Comparison of ENCODE assay signal across 21 cellular contexts in genomic region chr14:102759416-102759815, GRCh38. TPM values are rescaled to one million over a fixed set of nuclear protein-coding genes. Genes with fewer than 3 reads are reported as not detected.
DNase-seq lines count a peak whose midpoint lies in the region; ATAC-seq, FAIRE-seq and TF ChIP-seq lines count a peak whose summit lies in the region.
"Had no signal": no experiment of that assay in that cellular context is flagged by ENCODE, and none has a peak within 500 bp of the region (broad histone marks: within the 10 kb centered on the region; RNA-seq: fewer than 3 reads in every experiment).

No MANE protein-coding gene starts in this region.

- peak in 1 of 2 donors; percentile 5 for TF ChIP-seq CTCF in endothelial cell of umbilical vein (IDR thresholded peaks at IDR 0.05; ENCODE audit: extremely low read depth in 1 of 2, insufficient read depth in 1 of 2, low read depth in 1 of 2, low read length in 2 of 2)
- TF ChIP-seq CTCF in MM.1S (IDR thresholded peaks at IDR 0.05; ENCODE audit: low read length): no peak

- H2AFZ ChIP-seq in endothelial cell of umbilical vein (ENCODE audit: low read depth, low read length) (no peak overlapping the region), MM.1S (ENCODE audit: low read length) (no peak overlapping the region)
- H2AFZ ChIP-seq: PC-9 had no signal

- no peak for ATAC-seq in HG02759 (IDR thresholded peaks at IDR 0.05; ENCODE audit: unreplicated experiment)
- ATAC-seq in HG03469 (IDR thresholded peaks at IDR 0.05; ENCODE audit: unreplicated experiment): no peak
- ATAC-seq: activated CD8-positive, alpha-beta memory T cell treated with anti-CD3 and anti-CD28 coated beads, Interleukin-2, amount 10 ng/mL, durations not matched to agents 7 days and 5 days; CD8-positive, alpha-beta T cell; upper lobe of right lung had no signal

- no peaks in the 10 kb centered on the region for H3F3A ChIP-seq in MM.1S (ENCODE audit: insufficient read depth, low read length)

- BruUV-seq in endothelial cell of umbilical vein (replicated peaks; lab: Mats Ljungman, UMichigan): no TSS peak

- no peaks in the 10 kb centered on the region for H3K9me1 ChIP-seq in endothelial cell of umbilical vein (replicated peaks; ENCODE audit: control insufficient read depth, extremely low read depth, insufficient read depth, low read length)

- FAIRE-seq in GM18507 (lab: Jason Lieb, UNC) (peak; percentile 53), endothelial cell of umbilical vein (lab: Jason Lieb, UNC) (peak; percentile 8)
- FAIRE-seq: frontal cortex, GM19239 had no signal

- H3K36me3 ChIP-seq in endothelial cell of umbilical vein (ENCODE audit: control insufficient read depth in 2 of 2, extremely low read depth in 1 of 2, insufficient read depth in 2 of 2, low read length in 2 of 2) (no peaks in the 10 kb centered on the region), MM.1S (replicated peaks; ENCODE audit: insufficient read depth, low read length) (no peaks in the 10 kb centered on the region)
- H3K36me3 ChIP-seq: upper lobe of right lung had no signal

- POLR2A ChIA-PET in endothelial cell of umbilical vein (lab: Charles Lee): no interaction called here

- dilution Hi-C loops in endothelial cell of umbilical vein (cut with MboI; ENCODE audit: extremely low pct_ligation_motif_present, low sequenced_read_pairs): no loop called here

- peaks cover 11 to 15% of the 10 kb centered on the region in 2 experiments for H3K27me3 ChIP-seq in endothelial cell of umbilical vein (ENCODE audit: control insufficient read depth in 2 of 2, insufficient read depth in 2 of 2, low read length in 2 of 2)
- H3K27me3 ChIP-seq in MM.1S (replicated peaks; ENCODE audit: insufficient read depth, low read length): no peaks in the 10 kb centered on the region

- no peak overlapping the region for H3K27ac ChIP-seq in endothelial cell of umbilical vein (ENCODE audit: insufficient read depth, low read depth, low read length)
- H3K27ac ChIP-seq in MM.1S (ENCODE audit: low read length): no peak overlapping the region
- H3K27ac ChIP-seq: PC-9, upper lobe of right lung had no signal

- H3K9ac ChIP-seq in endothelial cell of umbilical vein (replicated peaks; ENCODE audit: extremely low read depth, insufficient read depth, low read length) (no peak overlapping the region), MM.1S (ENCODE audit: low read length) (no peak overlapping the region)

- H4K20me1 ChIP-seq in endothelial cell of umbilical vein (replicated peaks; ENCODE audit: control insufficient read depth, extremely low read depth, insufficient read depth, low read length): no peaks in the 10 kb centered on the region
- H4K20me1 ChIP-seq in MM.1S (ENCODE audit: insufficient read depth, low read length): no peaks in the 10 kb centered on the region

- H3K9me2 ChIP-seq in MM.1S (replicated peaks; ENCODE audit: insufficient read depth, low read length): no peaks in the 10 kb centered on the region

- H3K4me3 ChIP-seq in endothelial cell of umbilical vein (replicated peaks in 1 of 3; ENCODE audit: insufficient read depth in 1 of 3, low read depth in 1 of 3, low read length in 3 of 3): no peak overlapping the region
- no peak overlapping the region for H3K4me3 ChIP-seq in MM.1S (ENCODE audit: low read length)
- H3K4me3 ChIP-seq: PC-9, smooth muscle cell, upper lobe of right lung had no signal

- CTCF ChIA-PET in endothelial cell of umbilical vein (lab: Charles Lee): interaction anchor here (0.8 to 2.2 kb wide), 5 partner anchors 14 to 65 kb away, joined by 3 to 15 read pairs (median 4); no protein-coding TSS in a partner anchor

- no peak for TF ChIP-seq POLR2A in endothelial cell of umbilical vein (IDR thresholded peaks at IDR 0.05; ENCODE audit: low read depth, low read length)

- intact Hi-C loops in endothelial cell of umbilical vein (cut with micrococcal nuclease): no loop called here

- H3K4me1 ChIP-seq in endothelial cell of umbilical vein (ENCODE audit: control insufficient read depth, extremely low read depth, insufficient read depth, low read length): no peaks in the 10 kb centered on the region
- no peaks in the 10 kb centered on the region for H3K4me1 ChIP-seq in MM.1S (ENCODE audit: low read length)
- H3K4me1 ChIP-seq: upper lobe of right lung had no signal

- no peaks in the 10 kb centered on the region for H3K9me3 ChIP-seq in endothelial cell of umbilical vein (replicated peaks; ENCODE audit: control insufficient read depth, insufficient read depth, low read length)
- H3K9me3 ChIP-seq in MM.1S (replicated peaks; ENCODE audit: insufficient read depth, low read length): no peaks in the 10 kb centered on the region
- H3K9me3 ChIP-seq: upper lobe of right lung had no signal

- DNase-seq in NCI-H1436 (lab: John Stamatoyannopoulos, UW) (peak; percentile 25), NCI-H1436 treated with DMSO at 0.1 percent for 48 hours (lab: John Stamatoyannopoulos, UW) (no peak), GM18507 (ENCODE audit: extremely low spot score, insufficient read length, low read depth) (no peak), OCI-M1 (lab: John Stamatoyannopoulos, UW) (peak; percentile 1), endothelial cell of umbilical vein (ENCODE audit: low read depth, low spot score) (peak; percentile 41), MM.1S (no peak)
- DNase-seq: activated CD4-positive, CD25-positive, alpha-beta regulatory T cell; activated CD8-positive, alpha-beta memory T cell treated with anti-CD3 and anti-CD28 coated beads, Interleukin-2, amount 10 ng/mL, durations not matched to agents 7 days and 5 days; activated effector memory CD4-positive, alpha-beta T cell treated with anti-CD3 and anti-CD28 coated beads, Interleukin-2, amount 50 U/mL, for 16 hours; amygdala; CD8-positive, alpha-beta T cell; NCI-H2081 treated with DMSO at 0.1 percent for 48 hours; PC-9; posterior cingulate gyrus; stimulated activated naive CD4-positive, alpha-beta T cell; upper lobe of right lung had no signal

- H3K4me2 ChIP-seq in endothelial cell of umbilical vein (ENCODE audit: insufficient read depth, low read length) (no peak overlapping the region), MM.1S (ENCODE audit: low read depth, low read length) (no peak overlapping the region)
- H3K4me2 ChIP-seq: PC-9, smooth muscle cell had no signal

- H3K79me2 ChIP-seq in endothelial cell of umbilical vein (ENCODE audit: control insufficient read depth, insufficient read depth, low read length) (no peaks in the 10 kb centered on the region), MM.1S (ENCODE audit: low read length) (no peaks in the 10 kb centered on the region)

TF ChIP-seq in endothelial cell of umbilical vein, 7 proteins besides CTCF, POLR2A, EP300 and RAD21:
- TF ChIP-seq EZH2 (IDR thresholded peaks at IDR 0.05; ENCODE audit: borderline replicate concordance, low read depth, low read length, severe bottlenecking) (no peak), POLR2AphosphoS5 (IDR thresholded peaks at IDR 0.05; ENCODE audit: insufficient read depth, low read depth, low read length) (no peak), FOS (IDR thresholded peaks at IDR 0.05; ENCODE audit: borderline replicate concordance, insufficient read depth, low read length) (no peak), MAX (IDR thresholded peaks at IDR 0.05; ENCODE audit: insufficient read depth, insufficient read length) (no peak), MYC (IDR thresholded peaks at IDR 0.05; ENCODE audit: low read depth, low read length) (no peak), JUN (IDR thresholded peaks at IDR 0.05; ENCODE audit: borderline replicate concordance, insufficient read depth, insufficient read length, low read depth) (no peak), GATA2 (IDR thresholded peaks at IDR 0.05; ENCODE audit: insufficient read depth, insufficient read length, low read depth, low read length) (no peak)

RNA-seq across cellular contexts. Expression of gene TRAF3, which starts 17.8 kb away (rescaled TPM):
- 25.6 and 27.6 TPM in 2 replicates for total RNA-seq in endothelial cell of umbilical vein
- 12.7 and 14.4 TPM in 2 replicates for polyA plus RNA-seq in endothelial cell of umbilical vein
- 18.9 and 20.6 TPM in 2 replicates for polyA plus RNA-seq in endothelial cell of umbilical vein (2011; cell fraction: cytosol; rRNA removed)
- polyA plus RNA-seq in endothelial cell of umbilical vein (2011; cell fraction: nucleus; rRNA removed): 31.6 and 32.7 TPM in 2 replicates
- 21.7 and 24.6 TPM in 2 replicates for polyA plus RNA-seq in endothelial cell of umbilical vein (2012)
- polyA minus RNA-seq in endothelial cell of umbilical vein: 24.3 and 24.8 TPM in 2 replicates
- polyA minus RNA-seq in endothelial cell of umbilical vein (2011; cell fraction: cytosol; rRNA and poly(A)+ RNA removed): 11.1 TPM
- polyA minus RNA-seq in endothelial cell of umbilical vein (2011; cell fraction: nucleus; rRNA and poly(A)+ RNA removed): 19.9 and 23.8 TPM in 2 replicates

Comparison
In these comparisons a context has a peak if more than half of its experiments do, and no peak if none do; other contexts are left out.
1. DNase-seq: peak in NCI-H1436 (single experiment), OCI-M1 (single experiment) and endothelial cell of umbilical vein (single experiment); none in NCI-H1436 treated with DMSO at 0.1 percent for 48 hours (single experiment), GM18507 (single experiment) and MM.1S (single experiment).